Comparison of ENCODE assay signal across 8 cellular contexts in genomic region chr4:80184053-80184790, GRCh38. TPM values are rescaled to one million over a fixed set of nuclear protein-coding genes. Genes with fewer than 3 reads are reported as not detected.
DNase-seq lines count a peak whose midpoint lies in the region; ATAC-seq and TF ChIP-seq lines count a peak whose summit lies in the region.

No MANE protein-coding gene starts in this region.

- peaks cover 2% of the 10 kb centered on the region for H3K27me3 Mint-ChIP-seq in activated naive CD4-positive, alpha-beta T cell treated with anti-CD3 and anti-CD28 coated beads, Interleukin-2, amount 50 U/mL, for 24 hours
- H3K27me3 Mint-ChIP-seq in type B pancreatic cell = peaks cover 92% of the 10 kb centered on the region

- peak overlapping the region; percentile 60 for H3K4me3 ChIP-seq in SJCRH30

- peak overlapping the region; percentile 94 for H3K27ac Mint-ChIP-seq in activated naive CD4-positive, alpha-beta T cell treated with anti-CD3 and anti-CD28 coated beads, Interleukin-2, amount 50 U/mL, for 24 hours
- H3K27ac Mint-ChIP-seq in type B pancreatic cell = no peak overlapping the region

- intact Hi-C loops in cardiac septum (cut with DNase I) (loop anchor here (2.0 kb wide), 2 partner anchors 19 to 111 kb away; partner anchors contain the start of gene ANTXR2), posterior cingulate gyrus (cut with DNase I) (loop anchor here (5.0 kb wide), 1 partner anchor 33 kb away; no protein-coding TSS in a partner anchor)

- peak; percentile 90 for ATAC-seq in GM21423 (IDR thresholded peaks at IDR 0.05; ENCODE audit: unreplicated experiment)

- TF ChIP-seq CTCF in type B pancreatic cell (conservative IDR thresholded peaks at IDR 0.05) = peak; percentile 93

- H3K36me3 Mint-ChIP-seq in activated naive CD4-positive, alpha-beta T cell treated with anti-CD3 and anti-CD28 coated beads, Interleukin-2, amount 50 U/mL, for 24 hours = peaks cover 2% of the 10 kb centered on the region
- H3K36me3 Mint-ChIP-seq in type B pancreatic cell = no peaks in the 10 kb centered on the region

- H3K9me3 Mint-ChIP-seq in activated naive CD4-positive, alpha-beta T cell treated with anti-CD3 and anti-CD28 coated beads, Interleukin-2, amount 50 U/mL, for 24 hours = no peaks in the 10 kb centered on the region
- peaks cover 3% of the 10 kb centered on the region for H3K9me3 Mint-ChIP-seq in type B pancreatic cell

- H3K9me3 ChIP-seq in SJCRH30 (replicated peaks) = no peaks in the 10 kb centered on the region

- H3K4me1 Mint-ChIP-seq in activated naive CD4-positive, alpha-beta T cell treated with anti-CD3 and anti-CD28 coated beads, Interleukin-2, amount 50 U/mL, for 24 hours = peaks cover 51% of the 10 kb centered on the region
- H3K4me1 Mint-ChIP-seq in type B pancreatic cell (ENCODE audit: unreplicated experiment) = peaks cover 30% of the 10 kb centered on the region

- H3K4me1 ChIP-seq in SJCRH30 = no peaks in the 10 kb centered on the region

- H3K36me3 ChIP-seq in SJCRH30 = no peaks in the 10 kb centered on the region

- H3K4me3 Mint-ChIP-seq in activated naive CD4-positive, alpha-beta T cell treated with anti-CD3 and anti-CD28 coated beads, Interleukin-2, amount 50 U/mL, for 24 hours = peak overlapping the region; percentile 97
- H3K4me3 Mint-ChIP-seq in type B pancreatic cell = peak overlapping the region; percentile 91

- H3K27ac ChIP-seq in SJCRH30 = peak overlapping the region; percentile 5; the same call in 1 of the 2 replicates

- DNase-seq in DMS 273 (lab: John Stamatoyannopoulos, UW; ENCODE audit: unreplicated experiment) (peak; percentile 93), HUDEP-2 (lab: John Stamatoyannopoulos, UW; ENCODE audit: unreplicated experiment in 76 of 76) (peak in 68 of 76 experiments; percentile 2 to 83 (median 52)), SJCRH30 (peak; percentile 75 to 81), cardiac septum (ENCODE audit: low spot score) (peak; percentile 95), posterior cingulate gyrus (peak; percentile 68 to 97 (median 82)), type B pancreatic cell (ENCODE audit: extremely low spot score, unreplicated experiment) (peak; percentile 90)

- H3K27me3 ChIP-seq in SJCRH30 = no peaks in the 10 kb centered on the region

RNA-seq across cellular contexts. Expression of gene PRDM8, which starts 13.1 kb away (rescaled TPM):
- total RNA-seq in SJCRH30 (2014; rRNA removed; shearing (Covaris generic)) = 1.5 and 2.5 TPM in 2 replicates
- total RNA-seq in cardiac septum (1.6 TPM), type B pancreatic cell (ENCODE audit: low replicate concordance) (1.5 and 6.2 TPM in 2 replicates)

Comparison
In these comparisons a context has a peak if more than half of its experiments do, and no peak if none do; other contexts are left out.
1. Peak in every context shown above with its lines: DNase-seq, ATAC-seq, H3K4me3 ChIP-seq and H3K27ac ChIP-seq.